1 cellular context compared by ENCODE assay signal in the genomic region with DNA sequence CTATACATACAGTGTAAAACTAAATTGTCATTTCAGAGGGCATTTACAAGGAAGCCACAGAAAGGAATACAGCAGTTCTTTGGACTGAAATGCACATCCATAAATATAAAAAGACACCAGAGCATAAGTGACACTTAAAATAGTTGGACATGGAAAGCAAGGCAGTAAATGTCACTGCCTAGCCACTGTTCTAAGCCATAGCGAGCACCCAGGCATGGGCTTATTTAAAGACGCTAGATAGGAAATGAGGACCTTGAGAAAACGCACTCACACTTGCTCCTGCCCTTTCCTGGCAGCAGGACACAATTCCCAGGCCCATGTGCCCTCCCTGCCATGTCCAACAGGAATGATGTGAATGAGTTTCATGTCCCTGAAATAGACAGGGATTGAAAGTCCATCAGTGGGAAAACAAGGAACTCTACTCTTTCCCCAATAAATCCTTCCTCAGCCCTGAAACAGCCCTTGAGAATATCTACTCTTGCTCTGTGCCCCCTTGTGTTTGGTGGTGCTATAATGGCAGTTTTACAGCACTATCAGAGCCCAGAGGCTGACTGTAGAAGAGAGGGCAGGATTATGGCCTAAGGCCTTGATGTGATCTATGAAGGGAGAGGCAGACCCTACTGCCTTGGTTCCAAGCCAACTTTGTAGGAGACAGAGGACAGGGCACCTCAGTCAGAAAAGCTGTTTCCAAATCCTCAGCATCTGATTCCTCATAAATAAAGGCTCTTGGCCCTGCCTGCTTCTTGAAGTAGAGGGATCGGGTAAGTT.
TF ChIP-seq lines count a peak whose summit lies in the region.

No MANE protein-coding gene starts in this region.

TF ChIP-seq in H1, 55 proteins besides CTCF, POLR2A, EP300 and RAD21 (continued from another document):
- TF ChIP-seq, protein P1, sequence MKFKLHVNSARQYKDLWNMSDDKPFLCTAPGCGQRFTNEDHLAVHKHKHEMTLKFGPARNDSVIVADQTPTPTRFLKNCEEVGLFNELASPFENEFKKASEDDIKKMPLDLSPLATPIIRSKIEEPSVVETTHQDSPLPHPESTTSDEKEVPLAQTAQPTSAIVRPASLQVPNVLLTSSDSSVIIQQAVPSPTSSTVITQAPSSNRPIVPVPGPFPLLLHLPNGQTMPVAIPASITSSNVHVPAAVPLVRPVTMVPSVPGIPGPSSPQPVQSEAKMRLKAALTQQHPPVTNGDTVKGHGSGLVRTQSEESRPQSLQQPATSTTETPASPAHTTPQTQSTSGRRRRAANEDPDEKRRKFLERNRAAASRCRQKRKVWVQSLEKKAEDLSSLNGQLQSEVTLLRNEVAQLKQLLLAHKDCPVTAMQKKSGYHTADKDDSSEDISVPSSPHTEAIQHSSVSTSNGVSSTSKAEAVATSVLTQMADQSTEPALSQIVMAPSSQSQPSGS (IDR thresholded peaks at IDR 0.05; ENCODE audit: low read length), result no peak
- TF ChIP-seq BCL11A (IDR thresholded peaks at IDR 0.05; ENCODE audit: low read depth in 2 of 2, low read length in 2 of 2) (no peak), RNF2 (IDR thresholded peaks at IDR 0.05; ENCODE audit: borderline replicate concordance, low read depth, low read length, missing control alignments, poor library complexity, severe bottlenecking) (no peak), HDAC2 (IDR thresholded peaks at IDR 0.05; ENCODE audit: borderline replicate concordance in 1 of 2, low read depth in 2 of 2, low read length in 2 of 2) (no peak), EZH2 (IDR thresholded peaks at IDR 0.05; ENCODE audit: low read depth, low read length, severe bottlenecking) (no peak)
